ENCODE assay signal across 1 cellular context in the genomic region with DNA sequence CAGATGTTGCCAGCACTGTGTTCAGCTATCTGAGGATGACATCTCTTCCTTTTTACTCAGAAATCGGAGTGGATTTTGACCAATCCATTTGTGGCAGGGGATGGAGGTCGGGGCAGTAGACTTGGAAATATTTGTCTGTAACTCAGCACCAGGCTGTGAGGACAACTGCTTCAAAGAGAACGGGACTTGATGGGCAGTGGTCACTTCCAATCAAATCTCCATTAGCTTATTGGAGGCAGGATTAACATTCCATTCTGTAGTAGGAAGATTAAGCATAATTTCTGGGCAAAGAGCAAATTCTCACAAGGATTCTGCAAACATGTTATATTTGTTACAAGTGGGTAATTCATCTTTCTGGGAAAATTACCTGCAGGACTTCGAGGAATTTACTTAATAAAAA.
TF ChIP-seq lines count a peak whose summit lies in the region.

No MANE protein-coding gene starts in this region.

TF ChIP-seq in GM12878, 131 proteins besides CTCF, POLR2A, EP300 and RAD21:
- TF ChIP-seq SMARCA5 (IDR thresholded peaks at IDR 0.05) (no peak), PAX5 (IDR thresholded peaks at IDR 0.05; ENCODE audit: borderline replicate concordance, low read depth, low read length) (no peak), RELA (IDR thresholded peaks at IDR 0.05; ENCODE audit: borderline replicate concordance, partially characterized antibody) (no peak), ZNF384 (IDR thresholded peaks at IDR 0.05; ENCODE audit: borderline replicate concordance, low read depth, low read length) (no peak)
- TF ChIP-seq, protein P1, sequence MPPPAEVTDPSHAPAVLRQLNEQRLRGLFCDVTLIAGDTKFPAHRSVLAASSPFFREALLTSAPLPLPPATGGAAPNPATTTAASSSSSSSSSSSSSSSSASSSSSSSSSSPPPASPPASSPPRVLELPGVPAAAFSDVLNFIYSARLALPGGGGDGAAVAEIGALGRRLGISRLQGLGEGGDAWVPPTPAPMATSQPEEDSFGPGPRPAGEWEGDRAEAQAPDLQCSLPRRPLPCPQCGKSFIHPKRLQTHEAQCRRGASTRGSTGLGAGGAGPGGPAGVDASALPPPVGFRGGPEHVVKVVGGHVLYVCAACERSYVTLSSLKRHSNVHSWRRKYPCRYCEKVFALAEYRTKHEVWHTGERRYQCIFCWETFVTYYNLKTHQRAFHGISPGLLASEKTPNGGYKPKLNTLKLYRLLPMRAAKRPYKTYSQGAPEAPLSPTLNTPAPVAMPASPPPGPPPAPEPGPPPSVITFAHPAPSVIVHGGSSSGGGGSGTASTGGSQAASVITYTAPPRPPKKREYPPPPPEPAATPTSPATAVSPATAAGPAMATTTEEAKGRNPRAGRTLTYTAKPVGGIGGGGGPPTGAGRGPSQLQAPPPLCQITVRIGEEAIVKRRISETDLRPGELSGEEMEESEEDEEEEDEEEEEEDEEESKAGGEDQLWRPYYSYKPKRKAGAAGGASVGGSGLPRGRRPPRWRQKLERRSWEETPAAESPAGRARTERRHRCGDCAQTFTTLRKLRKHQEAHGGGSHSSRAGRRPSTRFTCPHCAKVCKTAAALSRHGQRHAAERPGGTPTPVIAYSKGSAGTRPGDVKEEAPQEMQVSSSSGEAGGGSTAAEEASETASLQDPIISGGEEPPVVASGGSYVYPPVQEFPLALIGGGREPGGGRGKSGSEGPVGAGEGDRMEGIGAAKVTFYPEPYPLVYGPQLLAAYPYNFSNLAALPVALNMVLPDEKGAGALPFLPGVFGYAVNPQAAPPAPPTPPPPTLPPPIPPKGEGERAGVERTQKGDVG (CRISPR knock-in tag; IDR thresholded peaks at IDR 0.05) = no peak
- TF ChIP-seq, protein P2, sequence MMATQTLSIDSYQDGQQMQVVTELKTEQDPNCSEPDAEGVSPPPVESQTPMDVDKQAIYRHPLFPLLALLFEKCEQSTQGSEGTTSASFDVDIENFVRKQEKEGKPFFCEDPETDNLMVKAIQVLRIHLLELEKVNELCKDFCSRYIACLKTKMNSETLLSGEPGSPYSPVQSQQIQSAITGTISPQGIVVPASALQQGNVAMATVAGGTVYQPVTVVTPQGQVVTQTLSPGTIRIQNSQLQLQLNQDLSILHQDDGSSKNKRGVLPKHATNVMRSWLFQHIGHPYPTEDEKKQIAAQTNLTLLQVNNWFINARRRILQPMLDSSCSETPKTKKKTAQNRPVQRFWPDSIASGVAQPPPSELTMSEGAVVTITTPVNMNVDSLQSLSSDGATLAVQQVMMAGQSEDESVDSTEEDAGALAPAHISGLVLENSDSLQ (IDR thresholded peaks at IDR 0.05) = 0 out of 2 replicates have a peak, but pooled peaks have one; percentile 19
- TF ChIP-seq, protein P3, sequence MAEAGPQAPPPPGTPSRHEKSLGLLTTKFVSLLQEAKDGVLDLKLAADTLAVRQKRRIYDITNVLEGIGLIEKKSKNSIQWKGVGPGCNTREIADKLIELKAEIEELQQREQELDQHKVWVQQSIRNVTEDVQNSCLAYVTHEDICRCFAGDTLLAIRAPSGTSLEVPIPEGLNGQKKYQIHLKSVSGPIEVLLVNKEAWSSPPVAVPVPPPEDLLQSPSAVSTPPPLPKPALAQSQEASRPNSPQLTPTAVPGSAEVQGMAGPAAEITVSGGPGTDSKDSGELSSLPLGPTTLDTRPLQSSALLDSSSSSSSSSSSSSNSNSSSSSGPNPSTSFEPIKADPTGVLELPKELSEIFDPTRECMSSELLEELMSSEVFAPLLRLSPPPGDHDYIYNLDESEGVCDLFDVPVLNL (IDR thresholded peaks at IDR 0.05; ENCODE audit: low read depth, low read length) = no peak
- TF ChIP-seq, protein P4, sequence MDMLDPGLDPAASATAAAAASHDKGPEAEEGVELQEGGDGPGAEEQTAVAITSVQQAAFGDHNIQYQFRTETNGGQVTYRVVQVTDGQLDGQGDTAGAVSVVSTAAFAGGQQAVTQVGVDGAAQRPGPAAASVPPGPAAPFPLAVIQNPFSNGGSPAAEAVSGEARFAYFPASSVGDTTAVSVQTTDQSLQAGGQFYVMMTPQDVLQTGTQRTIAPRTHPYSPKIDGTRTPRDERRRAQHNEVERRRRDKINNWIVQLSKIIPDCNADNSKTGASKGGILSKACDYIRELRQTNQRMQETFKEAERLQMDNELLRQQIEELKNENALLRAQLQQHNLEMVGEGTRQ (IDR thresholded peaks at IDR 0.05; ENCODE audit: borderline replicate concordance, low read depth, low read length) = no peak
